ENCODE assay signal across 8 cellular contexts in genomic region chr17:78708510-78708973, GRCh38.
A peak's percentile ranks its signal among the peaks of the same experiment; 100 is the strongest.
DNase-seq lines count a peak whose midpoint lies in the region; ATAC-seq lines count a peak whose summit lies in the region.

No MANE protein-coding gene starts in this region.

- no peaks in the 10 kb centered on the region for H3K27me3 Mint-ChIP-seq in activated CD4-positive, alpha-beta memory T cell treated with anti-CD3 and anti-CD28 coated beads for 36 hours

- ATAC-seq in HG03175 (IDR thresholded peaks at IDR 0.05; ENCODE audit: unreplicated experiment) (peak; percentile 46), GM19463 (IDR thresholded peaks at IDR 0.05; ENCODE audit: unreplicated experiment) (no peak)

- POLR2A ChIA-PET in activated CD4-positive, alpha-beta memory T cell treated with anti-CD3 and anti-CD28 coated beads for 36 hours (lab: Charles Lee): interaction anchor here (1.1 to 2.2 kb wide), 9 partner anchors 9 to 77 kb away, joined by 3 to 11 read pairs (median 3); no protein-coding TSS in a partner anchor

- intact Hi-C loops in activated CD4-positive, alpha-beta memory T cell treated with anti-CD3 and anti-CD28 coated beads for 36 hours (cut with micrococcal nuclease): loop anchor here (2.0 to 10.0 kb wide), 3 partner anchors 108 to 264 kb away; no protein-coding TSS in a partner anchor

- peak overlapping the region; percentile 46 for H3K4me3 Mint-ChIP-seq in activated CD4-positive, alpha-beta memory T cell treated with anti-CD3 and anti-CD28 coated beads for 36 hours

- H3K9me3 Mint-ChIP-seq in activated CD4-positive, alpha-beta memory T cell treated with anti-CD3 and anti-CD28 coated beads for 36 hours: no peaks in the 10 kb centered on the region

- peaks cover 63% of the 10 kb centered on the region for H3K4me1 Mint-ChIP-seq in activated CD4-positive, alpha-beta memory T cell treated with anti-CD3 and anti-CD28 coated beads for 36 hours (ENCODE audit: low read depth)

- peak overlapping the region; percentile 80 for H3K27ac Mint-ChIP-seq in activated CD4-positive, alpha-beta memory T cell treated with anti-CD3 and anti-CD28 coated beads for 36 hours

- peak; percentile 54 for DNase-seq in DMS79 treated with DMSO at 0.1 percent for 48 hours (lab: John Stamatoyannopoulos, UW)
- peak; percentile 58 for DNase-seq in NCI-H748 (lab: John Stamatoyannopoulos, UW; ENCODE audit: unreplicated experiment)
- DNase-seq in activated CD4-positive, alpha-beta memory T cell treated with anti-CD3 and anti-CD28 coated beads for 36 hours: peak; percentile 76
- DNase-seq in effector CD8-positive, alpha-beta T cell (lab: John Stamatoyannopoulos, UW): peak; percentile 15
- DNase-seq in medulla oblongata (ENCODE audit: extremely low spot score): peak; percentile 90
- DNase-seq in stimulated activated CD8-positive, alpha-beta memory T cell treated with anti-CD3 and anti-CD28 coated beads, Interleukin-15, amount 100 ng/mL, for 48 hours (ENCODE audit: low read depth in 2 of 2): peak; percentile 27 to 41

- CTCF ChIA-PET in activated CD4-positive, alpha-beta memory T cell treated with anti-CD3 and anti-CD28 coated beads for 36 hours (lab: Charles Lee): interaction anchor here (0.7 to 5.1 kb wide), 30 partner anchors 9 to 324 kb away, joined by 3 to 35 read pairs (median 6); no protein-coding TSS in a partner anchor

- peaks cover 28% of the 10 kb centered on the region for H3K36me3 Mint-ChIP-seq in activated CD4-positive, alpha-beta memory T cell treated with anti-CD3 and anti-CD28 coated beads for 36 hours

Comparison
In these comparisons a context has a peak if more than half of its experiments do, and no peak if none do; other contexts are left out.
1. DNase-seq: peak in every context shown above with its lines; median percentile 90 in medulla oblongata; 76 in activated CD4-positive, alpha-beta memory T cell treated with anti-CD3 and anti-CD28 coated beads for 36 hours; 58 in NCI-H748; 54 in DMS79 treated with DMSO at 0.1 percent for 48 hours; 34 in stimulated activated CD8-positive, alpha-beta memory T cell treated with anti-CD3 and anti-CD28 coated beads, Interleukin-15, amount 100 ng/mL, for 48 hours; 15 in effector CD8-positive, alpha-beta T cell.